11 cellular contexts compared by ENCODE assay signal in genomic region chr16:89344314-89344828, GRCh38.
A peak's percentile ranks its signal among the peaks of the same experiment; 100 is the strongest.
DNase-seq lines count a peak whose midpoint lies in the region; ATAC-seq and TF ChIP-seq lines count a peak whose summit lies in the region.
"Had no signal": no experiment of that assay in that cellular context is flagged by ENCODE, and none has a peak within 500 bp of the region (broad histone marks: within the 10 kb centered on the region; RNA-seq: fewer than 3 reads in every experiment).

No MANE protein-coding gene starts in this region.

- no peak for TF ChIP-seq RAD21 in HCT116 (IDR thresholded peaks at IDR 0.05; ENCODE audit: low read depth)

- no peaks in the 10 kb centered on the region for H3K27me3 ChIP-seq in HCT116 (ENCODE audit: insufficient read depth, low read length)
- H3K27me3 ChIP-seq in WERI-Rb-1 (ENCODE audit: insufficient read depth, low read depth, severe bottlenecking), result no peaks in the 10 kb centered on the region
- H3K27me3 ChIP-seq in gastrocnemius medialis, result no peaks in the 10 kb centered on the region
- H3K27me3 ChIP-seq: adrenal gland, uterus had no signal

- H3K79me2 ChIP-seq in HCT116 (ENCODE audit: insufficient read depth, low read length), result peaks cover 100% of the 10 kb centered on the region

- RAD21 ChIA-PET in HCT116 (lab: Charles Lee; ENCODE audit: low non-redundant PET in 1 of 2, low total read pairs in 2 of 2, uncharacterized antibody in 2 of 2, unreplicated experiment in 2 of 2), result no interaction called here

- peak overlapping the region; percentile 77 for H3K4me2 ChIP-seq in HCT116 (ENCODE audit: low read length)

- peaks cover 60% of the 10 kb centered on the region; the same call in 1 of the 2 replicates for H4K20me1 ChIP-seq in HCT116 (ENCODE audit: insufficient read depth)

- H3K27ac ChIP-seq in HCT116 (ENCODE audit: low read depth, low read length) (peak overlapping the region; percentile 39), WERI-Rb-1 (peak overlapping the region; percentile 85), gastrocnemius medialis (peak overlapping the region in 3 of 4 donors; percentile 6 to 51 (median 31))
- H3K27ac ChIP-seq: uterus had no signal

- H3K9ac ChIP-seq in HCT116 (ENCODE audit: low read length), result peak overlapping the region; percentile 35

- BruUV-seq in HCT116 (replicated peaks; lab: Mats Ljungman, UMichigan), result no TSS peak

- ATAC-seq in HCT116 (peak; percentile 12), left ventricle myocardium superior (peak; percentile 34), gastrocnemius medialis (no peak), left colon (no peak), GM21723 (IDR thresholded peaks at IDR 0.05; ENCODE audit: unreplicated experiment) (no peak)

- no peak overlapping the region for H2AFZ ChIP-seq in HCT116 (ENCODE audit: low read depth, low read length, poor library complexity, severe bottlenecking)

- H3K4me1 ChIP-seq in HCT116 (ENCODE audit: control insufficient read depth in 1 of 2, insufficient read depth in 2 of 2, low read length in 2 of 2), result peaks cover 37 to 46% of the 10 kb centered on the region in 2 experiments
- H3K4me1 ChIP-seq in gastrocnemius medialis, result peaks cover 41 to 42% of the 10 kb centered on the region in 2 donors

- H3K4me3 ChIP-seq in HCT116 (replicated peaks in 1 of 2; ENCODE audit: low read depth in 1 of 2, low read length in 2 of 2) (peak overlapping the region in 1 of 2 experiments; percentile 40; a peak in 2 of 4 replicates), WERI-Rb-1 (ENCODE audit: low read depth, low read length) (no peak overlapping the region), gastrocnemius medialis (no peak overlapping the region)
- H3K4me3 ChIP-seq: adrenal gland, uterus had no signal

- CTCF ChIA-PET in HCT116 (lab: Charles Lee), result no interaction called here

- H3K36me3 ChIP-seq in HCT116 (ENCODE audit: control insufficient read depth in 1 of 2, insufficient read depth in 2 of 2, low read length in 2 of 2) (no peaks in the 10 kb centered on the region), WERI-Rb-1 (no peaks in the 10 kb centered on the region), gastrocnemius medialis (no peaks in the 10 kb centered on the region)
- H3K36me3 ChIP-seq: adrenal gland, uterus had no signal

- intact Hi-C loops in HCT116 (cut with micrococcal nuclease), result no loop called here
- intact Hi-C loops in left ventricle myocardium superior (cut with micrococcal nuclease), result loop anchor here (10.0 kb wide), 1 partner anchor 140 kb away; no protein-coding TSS in a partner anchor
- intact Hi-C loops in gastrocnemius medialis (cut with DNase I; ENCODE audit: low total_unique reads), result no loop called here
- intact Hi-C loops in left colon (cut with DNase I, micrococcal nuclease), result loop anchor here in 1 of 2 donors (10.0 kb wide), 1 partner anchor 160 kb away; the partner anchor contains the start of gene SPG7

- no peaks in the 10 kb centered on the region for H3K9me3 ChIP-seq in HCT116 (ENCODE audit: control insufficient read depth in 1 of 2, insufficient read depth in 1 of 2, low read depth in 1 of 2, low read length in 2 of 2)
- no peaks in the 10 kb centered on the region for H3K9me3 ChIP-seq in WERI-Rb-1 (ENCODE audit: severe bottlenecking)
- H3K9me3 ChIP-seq in gastrocnemius medialis, result no peaks in the 10 kb centered on the region
- H3K9me3 ChIP-seq: adrenal gland, uterus had no signal

- TF ChIP-seq POLR2A in HCT116 (IDR thresholded peaks at IDR 0.05; ENCODE audit: borderline replicate concordance, extremely low read depth, insufficient read depth, insufficient read length), result no peak
- no peak for TF ChIP-seq POLR2A in gastrocnemius medialis (IDR thresholded peaks at IDR 0.05)

- POLR2A ChIA-PET in HCT116 (lab: Charles Lee), result no interaction called here

- H3K9me2 ChIP-seq in HCT116 (ENCODE audit: insufficient read depth), result no peaks in the 10 kb centered on the region

- no peak for DNase-seq in HCT116 (ENCODE audit: low read depth, low spot score)
- DNase-seq in WERI-Rb-1, result peak; percentile 24
- DNase-seq in left ventricle myocardium superior, result peak; percentile 31
- DNase-seq in gastrocnemius medialis, result no peak
- no peak for DNase-seq in left colon
- DNase-seq in KG1 (lab: John Stamatoyannopoulos, UW), result no peak
- DNase-seq: activated CD4-positive, alpha-beta T cell treated with anti-CD3 and anti-CD28 coated beads, Interleukin-2, amount 10 ng/mL, durations not matched to agents 7 days and 5 days; DMS53; uterus had no signal

- in situ Hi-C loops in gastrocnemius medialis (cut with MboI; ENCODE audit: low sequenced_read_pairs in 4 of 4), result loop anchor here in 1 of 4 donors (25.0 kb wide), 1 partner anchor 168 kb away; the partner anchor contains the start of gene SPG7

- TF ChIP-seq CTCF in HCT116 (IDR thresholded peaks at IDR 0.05 in 2 of 3, conservative IDR thresholded peaks at IDR 0.05 in 1 of 3; ENCODE audit: borderline replicate concordance in 1 of 3, insufficient read depth in 1 of 3, low read depth in 2 of 3, low read length in 2 of 3) (no peak), WERI-Rb-1 (IDR thresholded peaks at IDR 0.05; ENCODE audit: low read depth, low read length) (no peak), gastrocnemius medialis (IDR thresholded peaks at IDR 0.05 in 4 of 5, conservative IDR thresholded peaks at IDR 0.05 in 1 of 5) (no peak)

TF ChIP-seq in HCT116, 20 proteins besides CTCF, POLR2A, EP300 and RAD21 (continues in another document):
- TF ChIP-seq EZH2phosphoT487 (IDR thresholded peaks at IDR 0.05; ENCODE audit: borderline replicate concordance) (no peak), SIN3A (IDR thresholded peaks at IDR 0.05; ENCODE audit: low read depth) (no peak), ZFX (IDR thresholded peaks at IDR 0.05) (no peak), MAX (IDR thresholded peaks at IDR 0.05) (no peak), EZH2 (IDR thresholded peaks at IDR 0.05) (no peak), ELF1 (IDR thresholded peaks at IDR 0.05; ENCODE audit: borderline replicate concordance, low read depth) (no peak), ATF3 (IDR thresholded peaks at IDR 0.05) (no peak), FOSL1 (IDR thresholded peaks at IDR 0.05; ENCODE audit: low read depth) (no peak), CBX3 (IDR thresholded peaks at IDR 0.05; ENCODE audit: low read depth) (no peak), YY1 (IDR thresholded peaks at IDR 0.05; ENCODE audit: extremely low read depth, insufficient replicate concordance, low read depth, low read length) (no peak), CEBPB (IDR thresholded peaks at IDR 0.05; ENCODE audit: low read depth) (no peak), POLR2AphosphoS5 (IDR thresholded peaks at IDR 0.05; ENCODE audit: low read depth, low read length) (no peak; the same call in 1 of the 2 replicates), TCF7L2 (IDR thresholded peaks at IDR 0.05; ENCODE audit: borderline replicate concordance, extremely low read depth, insufficient read depth, insufficient read length) (no peak), REST (IDR thresholded peaks at IDR 0.05; ENCODE audit: low read depth) (no peak), ZBTB33 (IDR thresholded peaks at IDR 0.05; ENCODE audit: extremely low read depth, insufficient replicate concordance, low read length) (no peak), JUND (IDR thresholded peaks at IDR 0.05) (no peak), EGR1 (IDR thresholded peaks at IDR 0.05; ENCODE audit: low read depth) (no peak), SRF (IDR thresholded peaks at IDR 0.05; ENCODE audit: low read depth) (no peak)

Comparison
In these comparisons a context has a peak if more than half of its experiments do, and no peak if none do; other contexts are left out.
1. ATAC-seq: peak in HCT116 (single experiment) and left ventricle myocardium superior (single experiment); none in gastrocnemius medialis (0 of 2), left colon (single experiment) and GM21723 (single experiment).
2. DNase-seq: peak in WERI-Rb-1 (single experiment) and left ventricle myocardium superior (single experiment); none in HCT116 (single experiment), gastrocnemius medialis (0 of 2), left colon (0 of 2) and KG1 (single experiment).
3. H3K27ac ChIP-seq: peak in every context shown above with its lines; median percentile 85 in WERI-Rb-1; 39 in HCT116; 31 in gastrocnemius medialis.